29 cellular contexts compared by ENCODE assay signal in the genomic region with DNA sequence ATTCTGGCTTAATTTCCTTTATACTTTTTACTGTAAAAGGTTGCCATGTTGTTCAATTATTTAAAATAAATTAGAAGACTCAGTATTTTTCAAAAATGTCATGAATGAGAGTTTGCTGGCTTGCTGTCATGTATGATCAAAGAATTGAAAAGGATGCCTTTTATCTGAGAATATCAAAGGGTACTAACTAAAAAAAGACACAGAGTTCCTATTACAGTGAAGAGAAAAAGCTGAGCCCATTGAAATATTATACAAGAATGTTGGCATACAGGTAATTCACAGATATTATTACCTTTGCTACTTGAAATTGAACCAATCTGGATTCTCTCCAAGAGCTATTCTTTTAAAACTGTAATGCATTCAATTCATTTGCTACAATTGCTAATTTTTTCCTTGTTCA.
A peak's percentile ranks its signal among the peaks of the same experiment; 100 is the strongest.
DNase-seq lines count a peak whose midpoint lies in the region; ATAC-seq and TF ChIP-seq lines count a peak whose summit lies in the region.
"Had no signal": no experiment of that assay in that cellular context is flagged by ENCODE, and none has a peak within 500 bp of the region (broad histone marks: within the 10 kb centered on the region; RNA-seq: fewer than 3 reads in every experiment).

No MANE protein-coding gene starts in this region.

- ATAC-seq in HCT116 (peak; percentile 32; the same call in 1 of the 2 replicates), GM19397 (IDR thresholded peaks at IDR 0.05; ENCODE audit: unreplicated experiment) (no peak)
- ATAC-seq: A549; CD8-positive, alpha-beta T cell had no signal

- POLR2A ChIA-PET in HCT116 (lab: Charles Lee): interaction anchor here (1.5 kb wide), 1 partner anchor 8 kb away, joined by 5 read pairs; no protein-coding TSS in a partner anchor

- no TSS peak for BruUV-seq in HCT116 (replicated peaks; lab: Mats Ljungman, UMichigan)

- peak overlapping the region; percentile 61 for H3K27ac ChIP-seq in 22Rv1
- peak overlapping the region; percentile 98 for H3K27ac ChIP-seq in HCT116 (ENCODE audit: low read depth, low read length)
- H3K27ac ChIP-seq: A549; BLaER1; BLaER1 treated with 17β-estradiol and CSF1 and Interleukin-3, amounts not matched to agents 10 nM and 100 nM had no signal

- TF ChIP-seq CTCF in 22Rv1 (IDR thresholded peaks at IDR 0.05) (no peak), HCT116 (IDR thresholded peaks at IDR 0.05 in 2 of 3, conservative IDR thresholded peaks at IDR 0.05 in 1 of 3; ENCODE audit: borderline replicate concordance in 1 of 3, insufficient read depth in 1 of 3, low read depth in 2 of 3, low read length in 2 of 3) (no peak)

- DNase-seq in NCI-H2029 treated with DMSO at 0.1 percent for 48 hours (lab: John Stamatoyannopoulos, UW) (peak; percentile 19), NCI-H2029 (lab: John Stamatoyannopoulos, UW) (no peak), HCT116 (ENCODE audit: low read depth, low spot score) (no peak), midbrain (lab: John Stamatoyannopoulos, UW) (no peak)
- DNase-seq: 8988T; ACHN; AML-193; BE2C; C1 segment of cervical spinal cord; Caco-2; Calu3; CD4-positive, alpha-beta memory T cell; CD4-positive, alpha-beta T cell; CD4-positive, CD25-positive, alpha-beta regulatory T cell; CD8-positive, alpha-beta memory T cell; CD8-positive, alpha-beta T cell; COR-L47; DMS 273 treated with DMSO at 0.1 percent for 48 hours; DMS153; DMS53; DMS79; DMS79 treated with DMSO at 0.1 percent for 48 hours; DND-41; EL had no signal

- peaks cover 97% of the 10 kb centered on the region for H3K79me2 ChIP-seq in HCT116 (ENCODE audit: insufficient read depth, low read length)

- RAD21 ChIA-PET in HCT116 (lab: Charles Lee; ENCODE audit: low non-redundant PET in 1 of 2, low total read pairs in 2 of 2, uncharacterized antibody in 2 of 2, unreplicated experiment in 2 of 2): no interaction called here

- H3K4me2 ChIP-seq in HCT116 (ENCODE audit: low read length): peak overlapping the region; percentile 54
- H3K4me2 ChIP-seq: A549; BLaER1; BLaER1 treated with 17β-estradiol and CSF1 and Interleukin-3, amounts not matched to agents 10 nM and 100 nM had no signal

- no peaks in the 10 kb centered on the region for H3K9me3 ChIP-seq in HCT116 (ENCODE audit: control insufficient read depth in 1 of 2, insufficient read depth in 1 of 2, low read depth in 1 of 2, low read length in 2 of 2)
- H3K9me3 ChIP-seq: A549; BE2C; BLaER1; BLaER1 treated with 17β-estradiol and CSF1 and Interleukin-3, amounts not matched to agents 10 nM and 100 nM; Caco-2 had no signal

- H3K4me1 ChIP-seq in HCT116 (ENCODE audit: control insufficient read depth in 1 of 2, insufficient read depth in 2 of 2, low read length in 2 of 2): peaks cover 81 to 98% of the 10 kb centered on the region in 2 experiments
- H3K4me1 ChIP-seq: BE2C, Caco-2 had no signal

- intact Hi-C loops in HCT116 (cut with micrococcal nuclease): no loop called here

- no peaks in the 10 kb centered on the region for H3K9me2 ChIP-seq in HCT116 (ENCODE audit: insufficient read depth)

- H3K4me3 ChIP-seq in HCT116 (replicated peaks in 1 of 2; ENCODE audit: low read depth in 1 of 2, low read length in 2 of 2): no peak overlapping the region
- H3K4me3 ChIP-seq: A549; BLaER1; BLaER1 treated with 17β-estradiol and CSF1 and Interleukin-3, amounts not matched to agents 10 nM and 100 nM had no signal

- CTCF ChIA-PET in HCT116 (lab: Charles Lee): no interaction called here

- H4K20me1 ChIP-seq in HCT116 (ENCODE audit: insufficient read depth): no peaks in the 10 kb centered on the region
- H4K20me1 ChIP-seq: BLaER1 had no signal

- H3K36me3 ChIP-seq in HCT116 (ENCODE audit: control insufficient read depth in 1 of 2, insufficient read depth in 2 of 2, low read length in 2 of 2): no peaks in the 10 kb centered on the region
- H3K36me3 ChIP-seq: BE2C; BLaER1; BLaER1 treated with 17β-estradiol and CSF1 and Interleukin-3, amounts not matched to agents 10 nM and 100 nM had no signal

- peak; percentile 17; the same call in 1 of the 2 replicates for TF ChIP-seq RAD21 in HCT116 (IDR thresholded peaks at IDR 0.05; ENCODE audit: low read depth)

- TF ChIP-seq POLR2A in HCT116 (IDR thresholded peaks at IDR 0.05; ENCODE audit: borderline replicate concordance, extremely low read depth, insufficient read depth, insufficient read length): no peak

- H2AFZ ChIP-seq in HCT116 (ENCODE audit: low read depth, low read length, poor library complexity, severe bottlenecking): no peak overlapping the region

- peak overlapping the region; percentile 47 for H3K9ac ChIP-seq in HCT116 (ENCODE audit: low read length)
- H3K9ac ChIP-seq: BLaER1; BLaER1 treated with 17β-estradiol and CSF1 and Interleukin-3, amounts not matched to agents 10 nM and 100 nM had no signal

- H3K27me3 ChIP-seq in HCT116 (ENCODE audit: insufficient read depth, low read length): no peaks in the 10 kb centered on the region
- H3K27me3 ChIP-seq: BE2C, BLaER1 had no signal

TF ChIP-seq in HCT116, 20 proteins besides CTCF, POLR2A, EP300 and RAD21:
- TF ChIP-seq CEBPB (IDR thresholded peaks at IDR 0.05; ENCODE audit: low read depth) (peak; percentile 4; the same call in 1 of the 2 replicates), POLR2AphosphoS5 (IDR thresholded peaks at IDR 0.05; ENCODE audit: low read depth, low read length) (0 out of 2 replicates have a peak, but pooled peaks have one; percentile 21), EGR1 (IDR thresholded peaks at IDR 0.05; ENCODE audit: low read depth) (no peak), SRF (IDR thresholded peaks at IDR 0.05; ENCODE audit: low read depth) (no peak), TCF7L2 (IDR thresholded peaks at IDR 0.05; ENCODE audit: borderline replicate concordance, extremely low read depth, insufficient read depth, insufficient read length) (peak; percentile 17), JUND (IDR thresholded peaks at IDR 0.05) (peak; percentile 75), SP1 (IDR thresholded peaks at IDR 0.05; ENCODE audit: low read depth) (peak; percentile 86), FOSL1 (IDR thresholded peaks at IDR 0.05; ENCODE audit: low read depth) (peak; percentile 53; the same call in 1 of the 2 replicates)
